ENCODE assay signal across 21 cellular contexts in the genomic region with DNA sequence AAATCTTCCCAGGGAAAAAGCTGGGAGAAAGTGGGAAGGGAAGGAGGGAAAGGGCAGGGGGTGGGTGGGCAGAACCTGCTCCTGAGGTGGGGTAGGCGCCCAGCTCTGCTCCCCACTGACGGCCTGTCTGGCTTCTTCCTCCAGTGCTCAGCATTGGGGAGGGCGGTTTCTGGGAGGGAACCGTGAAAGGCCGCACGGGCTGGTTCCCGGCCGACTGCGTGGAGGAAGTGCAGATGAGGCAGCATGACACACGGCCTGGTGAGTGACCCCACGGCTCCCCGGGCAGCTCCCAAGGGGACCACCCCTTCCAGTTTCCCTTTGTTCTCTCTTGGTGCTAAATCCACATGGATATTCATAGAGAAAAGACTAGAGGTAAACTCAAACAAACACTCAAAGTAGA. TPM values are rescaled to one million over a fixed set of nuclear protein-coding genes. Genes with fewer than 3 reads are reported as not detected.
A peak's percentile ranks its signal among the peaks of the same experiment; 100 is the strongest.
DNase-seq lines count a peak whose midpoint lies in the region; ATAC-seq and TF ChIP-seq lines count a peak whose summit lies in the region.
"Had no signal": no experiment of that assay in that cellular context is flagged by ENCODE, and none has a peak within 500 bp of the region (broad histone marks: within the 10 kb centered on the region; RNA-seq: fewer than 3 reads in every experiment).

No MANE protein-coding gene starts in this region.

- H3K27ac ChIP-seq in heart right ventricle = peak overlapping the region in 6 of 10 donors; percentile 2 to 43 (median 16)
- no peak overlapping the region for H3K27ac ChIP-seq in neural progenitor cell
- H3K27ac ChIP-seq in aorta (ENCODE audit: low read depth in 1 of 2, low read length in 2 of 2) = no peak overlapping the region
- H3K27ac ChIP-seq: WERI-Rb-1 had no signal

- H3F3A ChIP-seq in neural progenitor cell (ENCODE audit: low read depth) = peaks cover 25% of the 10 kb centered on the region

- H3K4me2 ChIP-seq in neural progenitor cell = no peak overlapping the region

- no peak overlapping the region for H3K4me3 Mint-ChIP-seq in natural killer cell treated with Interleukin-12 subunit alpha and Interleukin-12 subunit beta and Interleukin-15 and Interleukin-18, amount 100 ng/mL, for 72 hours
- H3K4me3 Mint-ChIP-seq in natural killer cell (no peak overlapping the region), neural progenitor cell (peak overlapping the region; percentile 88)
- H3K4me3 Mint-ChIP-seq: CD8-positive, alpha-beta memory T cell; effector memory CD8-positive, alpha-beta T cell; memory B cell had no signal

- H3K36me3 ChIP-seq in heart right ventricle = peaks cover 0 to 89% (median 0%) of the 10 kb centered on the region in 9 donors
- no peaks in the 10 kb centered on the region for H3K36me3 ChIP-seq in neural progenitor cell
- H3K36me3 ChIP-seq in aorta (ENCODE audit: control insufficient read depth in 1 of 2, insufficient read depth in 2 of 2, low read length in 1 of 2) = no peaks in the 10 kb centered on the region
- H3K36me3 ChIP-seq: WERI-Rb-1 had no signal

- WGBS in heart right ventricle, 2 donors = 66 to 73% methylated on average over 12 of the region's 12 CpGs
- WGBS in aorta, 2 donors = 81 to 84% methylated on average over 11 to 12 of the region's 12 CpGs

- peaks cover 6 to 11% of the 10 kb centered on the region in 2 donors for H3K4me1 Mint-ChIP-seq in natural killer cell treated with Interleukin-12 subunit alpha and Interleukin-12 subunit beta and Interleukin-15 and Interleukin-18, amount 100 ng/mL, for 72 hours (ENCODE audit: low read depth in 2 of 2)
- H3K4me1 Mint-ChIP-seq in natural killer cell (peaks cover 0 to 12% of the 10 kb centered on the region in 2 donors), neural progenitor cell (peaks cover 33% of the 10 kb centered on the region)
- H3K4me1 Mint-ChIP-seq: memory B cell had no signal

- H3K9me3 Mint-ChIP-seq in natural killer cell treated with Interleukin-12 subunit alpha and Interleukin-12 subunit beta and Interleukin-15 and Interleukin-18, amount 100 ng/mL, for 72 hours = no peaks in the 10 kb centered on the region
- H3K9me3 Mint-ChIP-seq in natural killer cell = no peaks in the 10 kb centered on the region
- no peaks in the 10 kb centered on the region for H3K9me3 Mint-ChIP-seq in neural progenitor cell
- H3K9me3 Mint-ChIP-seq: CD8-positive, alpha-beta memory T cell; effector memory CD8-positive, alpha-beta T cell; memory B cell had no signal

- peak; percentile 37 for DNase-seq in natural killer cell treated with Interleukin-12 subunit alpha and Interleukin-12 subunit beta and Interleukin-15 and Interleukin-18, amount 100 ng/mL, for 72 hours (ENCODE audit: low spot score)
- no peak for DNase-seq in natural killer cell
- DNase-seq in heart right ventricle = peak in 1 of 2 donors; percentile 36
- DNase-seq in neural progenitor cell (ENCODE audit: low spot score) = no peak
- DNase-seq in aorta = peak; percentile 32 to 60
- DNase-seq in RPMI8226 = no peak
- DNase-seq in SIG-M5 treated with dmso at 0.1 percent for 504 hours (lab: John Stamatoyannopoulos, UW; ENCODE audit: unreplicated experiment) = no peak
- DNase-seq in activated naive CD4-positive, alpha-beta T cell (lab: John Stamatoyannopoulos, UW) = no peak
- DNase-seq: activated naive CD4-positive, alpha-beta T cell treated with Interleukin-2 at 50 U/mL for 16 hours; effector memory CD8-positive, alpha-beta T cell; EL; foreskin fibroblast; MM.1S; NCI-H2029 treated with DMSO at 0.1 percent for 48 hours; stimulated activated CD4-positive, alpha-beta T cell treated with anti-CD3 and anti-CD28 coated beads, Interleukin-12 subunit alpha, Interleukin-12 subunit beta, amount 100 ng/mL, for 4 hours; stimulated activated naive CD8-positive, alpha-beta T cell treated with anti-CD3 and anti-CD28 coated beads, Interleukin-15, Interleukin-2, amounts not matched to agents 100 U/mL and 50 U/mL, for 24 hours; SW 1271; WERI-Rb-1 had no signal

- H3K79me2 ChIP-seq in neural progenitor cell (ENCODE audit: low read depth) = no peaks in the 10 kb centered on the region

- H2AFZ ChIP-seq in neural progenitor cell (replicated peaks) = no peak overlapping the region

- H3K27ac Mint-ChIP-seq in natural killer cell treated with Interleukin-12 subunit alpha and Interleukin-12 subunit beta and Interleukin-15 and Interleukin-18, amount 100 ng/mL, for 72 hours = no peak overlapping the region
- H3K27ac Mint-ChIP-seq in natural killer cell = no peak overlapping the region
- no peak overlapping the region for H3K27ac Mint-ChIP-seq in neural progenitor cell
- H3K27ac Mint-ChIP-seq: effector memory CD8-positive, alpha-beta T cell; memory B cell had no signal

- intact Hi-C loops in natural killer cell (cut with micrococcal nuclease) (no loop called here), heart right ventricle (cut with DNase I) (loop anchor here in 2 of 10 donors (5.0 kb wide), 1 partner anchor 71 kb away; a partner anchor contains a TSS), aorta (cut with DNase I) (no loop called here)

- H3K27me3 Mint-ChIP-seq in natural killer cell treated with Interleukin-12 subunit alpha and Interleukin-12 subunit beta and Interleukin-15 and Interleukin-18, amount 100 ng/mL, for 72 hours = peaks cover 0 to 3% of the 10 kb centered on the region in 2 donors
- H3K27me3 Mint-ChIP-seq in natural killer cell (ENCODE audit: low read depth in 2 of 2) (no peaks in the 10 kb centered on the region), neural progenitor cell (ENCODE audit: insufficient read depth, low read depth) (peaks cover 4% of the 10 kb centered on the region)

- H3K4me1 ChIP-seq in heart right ventricle (peaks cover 19 to 90% (median 52%) of the 10 kb centered on the region in 9 donors), neural progenitor cell (peaks cover 3% of the 10 kb centered on the region), aorta (ENCODE audit: control insufficient read depth in 1 of 2, insufficient read depth in 2 of 2, low read length in 2 of 2) (no peaks in the 10 kb centered on the region)

- H3K4me3 ChIP-seq in heart right ventricle (no peak overlapping the region), neural progenitor cell (no peak overlapping the region), aorta (ENCODE audit: low read length in 2 of 2) (no peak overlapping the region)

- H3K9ac ChIP-seq in neural progenitor cell = no peak overlapping the region

- H3K36me3 Mint-ChIP-seq in natural killer cell treated with Interleukin-12 subunit alpha and Interleukin-12 subunit beta and Interleukin-15 and Interleukin-18, amount 100 ng/mL, for 72 hours = no peaks in the 10 kb centered on the region
- H3K36me3 Mint-ChIP-seq in natural killer cell (no peaks in the 10 kb centered on the region), neural progenitor cell (peaks cover 16% of the 10 kb centered on the region)
- H3K36me3 Mint-ChIP-seq: CD8-positive, alpha-beta memory T cell; memory B cell had no signal

- H3K9me3 ChIP-seq in heart right ventricle = no peaks in the 10 kb centered on the region
- H3K9me3 ChIP-seq in neural progenitor cell (ENCODE audit: low read depth) = no peaks in the 10 kb centered on the region
- no peaks in the 10 kb centered on the region for H3K9me3 ChIP-seq in aorta (ENCODE audit: control insufficient read depth, low read length)

- TF ChIP-seq CTCF in natural killer cell (IDR thresholded peaks at IDR 0.05) (no peak), heart right ventricle (IDR thresholded peaks at IDR 0.05) (no peak), neural progenitor cell (IDR thresholded peaks at IDR 0.05) (no peak)

- H3K27me3 ChIP-seq in heart right ventricle (no peaks in the 10 kb centered on the region), neural progenitor cell (peaks cover 23% of the 10 kb centered on the region), aorta (ENCODE audit: control insufficient read depth in 1 of 2, insufficient read depth in 2 of 2, low read length in 1 of 2) (no peaks in the 10 kb centered on the region)

- ATAC-seq in natural killer cell treated with Interleukin-12 subunit alpha and Interleukin-12 subunit beta and Interleukin-15 and Interleukin-18, amount 100 ng/mL, for 72 hours = no peak
- ATAC-seq in natural killer cell (no peak), heart right ventricle (peak in 5 of 8 donors; percentile 4 to 20 (median 11)), aorta (ENCODE audit: low FRiP score) (no peak)
- ATAC-seq: effector memory CD8-positive, alpha-beta T cell; Panc1; stimulated activated naive CD8-positive, alpha-beta T cell treated with anti-CD3 and anti-CD28 coated beads, Interleukin-15, Interleukin-2, amounts not matched to agents 100 U/mL and 50 U/mL, for 24 hours had no signal

- peaks cover 21% of the 10 kb centered on the region for H4K20me1 ChIP-seq in neural progenitor cell (ENCODE audit: low read depth)

RNA-seq across cellular contexts. Expression of a gene that starts 25.9 kb away (rescaled TPM):
- not detected for total RNA-seq in natural killer cell treated with Interleukin-12 subunit alpha and Interleukin-12 subunit beta and Interleukin-15 and Interleukin-18, amount 100 ng/mL, for 72 hours
- total RNA-seq in natural killer cell (under 1 TPM in 1 of 3 donors, not detected in 2; 0.07 TPM), heart right ventricle (10 to 100 TPM; 19.9 to 36.9 (median 24.7) TPM), neural progenitor cell (ENCODE audit: low replicate concordance) (0.65 and 3.6 TPM in 2 replicates), aorta (10 to 100 TPM; 48.6 to 62.9 TPM)
- polyA plus RNA-seq in heart right ventricle (10 to 100 TPM; 14.3 to 59.8 TPM), aorta (1 to 10 TPM in 1 of 2 donors, under 1 TPM in 1; 0.63 to 3.2 TPM)
- polyA plus RNA-seq: CD8-positive, alpha-beta memory T cell had no signal

RNA-seq across cellular contexts. Expression of a gene that starts 39.5 kb away (rescaled TPM):
- total RNA-seq in natural killer cell treated with Interleukin-12 subunit alpha and Interleukin-12 subunit beta and Interleukin-15 and Interleukin-18, amount 100 ng/mL, for 72 hours = not detected
- total RNA-seq in natural killer cell (not detected), heart right ventricle (1 to 10 TPM in 1 of 10 donors, under 1 TPM in 8, not detected in 1; 0.28 to 1.1 (median 0.50) TPM), neural progenitor cell (ENCODE audit: low replicate concordance) (not detected in 2 replicates), aorta (1 to 10 TPM; 1.6 to 1.8 TPM)
- polyA plus RNA-seq in heart right ventricle (under 1 TPM; 0.13 to 0.66 TPM), aorta (not detected)
- total RNA-seq: CD8-positive, alpha-beta memory T cell had no signal
- polyA plus RNA-seq: CD8-positive, alpha-beta memory T cell had no signal

Comparison
In these comparisons a context has a peak if more than half of its experiments do, and no peak if none do; other contexts are left out.
1. DNase-seq: peak in natural killer cell treated with Interleukin-12 subunit alpha and Interleukin-12 subunit beta and Interleukin-15 and Interleukin-18, amount 100 ng/mL, for 72 hours (single experiment) and aorta (2 of 2); none in natural killer cell (single experiment), neural progenitor cell (single experiment), RPMI8226 (single experiment), SIG-M5 treated with dmso at 0.1 percent for 504 hours (single experiment) and activated naive CD4-positive, alpha-beta T cell (0 of 4).
2. ATAC-seq: peak in heart right ventricle (5 of 8); none in natural killer cell treated with Interleukin-12 subunit alpha and Interleukin-12 subunit beta and Interleukin-15 and Interleukin-18, amount 100 ng/mL, for 72 hours (0 of 2), natural killer cell (0 of 3) and aorta (single experiment).
3. H3K27ac ChIP-seq: peak in heart right ventricle (6 of 10); none in neural progenitor cell (single experiment) and aorta (0 of 2).